ENCODE assay signal across 15 cellular contexts in genomic region chr1:23303524-23303923, GRCh38.
"Had no signal": no experiment of that assay in that cellular context is flagged by ENCODE, and none has a peak within 500 bp of the region (broad histone marks: within the 10 kb centered on the region; RNA-seq: fewer than 3 reads in every experiment).

No MANE protein-coding gene starts in this region.

- ATAC-seq: activated CD8-positive, alpha-beta T cell treated with anti-CD3 and anti-CD28 coated beads for 36 hours; activated naive CD4-positive, alpha-beta T cell treated with anti-CD3 and anti-CD28 coated beads, Interleukin-2, amount 50 U/mL, for 72 hours; T-cell; upper lobe of right lung had no signal

- H3K27me3 ChIP-seq: sigmoid colon, suprapubic skin, upper lobe of right lung had no signal

- H3K9me3 ChIP-seq: sigmoid colon, suprapubic skin, upper lobe of right lung had no signal

- H3K4me1 Mint-ChIP-seq: nephron progenitor cell had no signal

- H3K9me3 Mint-ChIP-seq: activated CD8-positive, alpha-beta T cell treated with anti-CD3 and anti-CD28 coated beads for 36 hours; activated naive CD4-positive, alpha-beta T cell treated with anti-CD3 and anti-CD28 coated beads, Interleukin-2, amount 50 U/mL, for 72 hours; activated T-helper 2 cell treated with anti-CD3 and anti-CD28 coated beads, Interferon-gamma antibody, Interleukin-2, Interleukin-4, amounts not matched to agents 10 μg/mL and 5 μg/mL and 100 μg/mL, durations not matched to agents 14 hours and 24 hours and 36 hours; nephron progenitor cell; T-cell had no signal

- H3K4me3 ChIP-seq: coronary artery, sigmoid colon, suprapubic skin, upper lobe of right lung had no signal

- H3K27ac Mint-ChIP-seq: activated T-helper 2 cell treated with anti-CD3 and anti-CD28 coated beads, Interferon-gamma antibody, Interleukin-2, Interleukin-4, amounts not matched to agents 10 μg/mL and 5 μg/mL and 100 μg/mL, durations not matched to agents 14 hours and 24 hours and 36 hours had no signal

- H3K27ac ChIP-seq: coronary artery, sigmoid colon had no signal

- DNase-seq: activated CD8-positive, alpha-beta memory T cell treated with anti-CD3 and anti-CD28 coated beads, Interleukin-2, amount 50 U/mL, for 4 hours; activated CD8-positive, alpha-beta T cell treated with anti-CD3 and anti-CD28 coated beads for 36 hours; aorta; effector CD8-positive, alpha-beta T cell; erythroblast; nephron progenitor cell; sigmoid colon; stimulated activated naive CD4-positive, alpha-beta T cell treated with Interleukin-2 at 50 U/mL for 16 hours; T-cell; T1000; upper lobe of right lung had no signal

- H3K4me3 Mint-ChIP-seq: activated CD8-positive, alpha-beta T cell treated with anti-CD3 and anti-CD28 coated beads for 36 hours; nephron progenitor cell; T-cell had no signal

- H3K4me1 ChIP-seq: sigmoid colon, suprapubic skin, upper lobe of right lung had no signal

- H3K27me3 Mint-ChIP-seq: activated CD8-positive, alpha-beta T cell treated with anti-CD3 and anti-CD28 coated beads for 36 hours; T-cell had no signal
